1 cellular context compared by ENCODE assay signal in the genomic region with DNA sequence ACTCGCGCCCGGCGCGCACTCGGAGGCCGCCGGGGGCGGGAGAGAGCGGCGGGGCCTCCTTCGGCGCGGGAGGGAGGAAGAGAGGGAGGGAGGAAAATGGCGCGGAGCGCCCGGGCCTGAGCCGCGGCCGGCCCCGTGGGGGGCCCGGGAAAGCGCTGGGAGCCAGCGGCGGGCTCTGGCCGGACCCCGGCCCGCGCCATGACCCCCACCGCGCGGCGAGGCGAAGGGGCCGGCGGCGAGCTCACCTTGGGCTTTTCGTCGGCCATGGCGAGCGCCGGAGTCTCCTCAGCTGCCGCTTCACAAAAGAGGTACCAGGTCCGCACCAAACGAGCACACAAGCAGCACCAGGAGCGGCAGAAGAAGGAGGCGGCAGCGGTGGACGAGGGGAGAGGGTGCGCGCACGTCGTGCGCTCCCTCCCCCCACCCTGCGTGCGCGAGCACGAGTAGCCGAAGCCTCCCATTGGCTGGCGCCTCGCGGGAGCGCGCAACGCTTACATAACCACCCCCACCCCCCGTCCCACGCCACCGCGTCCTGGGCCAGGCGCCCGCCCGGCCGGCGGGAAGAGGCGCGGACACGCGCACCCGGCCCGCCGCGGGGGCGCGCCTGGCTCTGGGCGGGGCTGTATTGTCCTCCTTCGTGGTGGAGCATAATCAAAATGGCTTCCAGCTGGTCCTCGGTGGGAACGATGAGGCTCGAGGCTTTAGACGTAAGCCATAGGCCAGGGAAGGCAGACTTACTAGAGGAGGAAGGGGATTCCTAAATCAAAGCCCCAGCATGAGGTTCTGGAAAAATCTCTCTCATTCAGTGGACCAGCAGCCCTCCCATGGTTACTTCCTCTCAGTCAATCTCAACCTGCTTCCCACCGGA.
A peak's percentile ranks its signal among the peaks of the same experiment; 100 is the strongest.
TF ChIP-seq lines count a peak whose summit lies in the region.

A gene (minus strand): TSS at position 391 of the 868 bp plus-strand sequence. CDS start 125 bp downstream, at position 266.

TF ChIP-seq in K562, 482 proteins besides CTCF, POLR2A, EP300 and RAD21 (continued from another document and continues in another):
- no peak for TF ChIP-seq GABPB2 (CRISPR knock-in tag; conservative IDR thresholded peaks at IDR 0.05)
- TF ChIP-seq PURB (CRISPR knock-in tag; IDR thresholded peaks at IDR 0.05; ENCODE audit: low read depth): no peak
- peak; percentile 63; the same call in 1 of the 2 replicates for TF ChIP-seq E2F3 (CRISPR knock-in tag; IDR thresholded peaks at IDR 0.05)
- no peak for TF ChIP-seq ARNT (IDR thresholded peaks at IDR 0.05)
- peak; percentile 41 for TF ChIP-seq ASH1L (IDR thresholded peaks at IDR 0.05; ENCODE audit: borderline replicate concordance, low read depth, partially characterized antibody)
- TF ChIP-seq, protein P1, sequence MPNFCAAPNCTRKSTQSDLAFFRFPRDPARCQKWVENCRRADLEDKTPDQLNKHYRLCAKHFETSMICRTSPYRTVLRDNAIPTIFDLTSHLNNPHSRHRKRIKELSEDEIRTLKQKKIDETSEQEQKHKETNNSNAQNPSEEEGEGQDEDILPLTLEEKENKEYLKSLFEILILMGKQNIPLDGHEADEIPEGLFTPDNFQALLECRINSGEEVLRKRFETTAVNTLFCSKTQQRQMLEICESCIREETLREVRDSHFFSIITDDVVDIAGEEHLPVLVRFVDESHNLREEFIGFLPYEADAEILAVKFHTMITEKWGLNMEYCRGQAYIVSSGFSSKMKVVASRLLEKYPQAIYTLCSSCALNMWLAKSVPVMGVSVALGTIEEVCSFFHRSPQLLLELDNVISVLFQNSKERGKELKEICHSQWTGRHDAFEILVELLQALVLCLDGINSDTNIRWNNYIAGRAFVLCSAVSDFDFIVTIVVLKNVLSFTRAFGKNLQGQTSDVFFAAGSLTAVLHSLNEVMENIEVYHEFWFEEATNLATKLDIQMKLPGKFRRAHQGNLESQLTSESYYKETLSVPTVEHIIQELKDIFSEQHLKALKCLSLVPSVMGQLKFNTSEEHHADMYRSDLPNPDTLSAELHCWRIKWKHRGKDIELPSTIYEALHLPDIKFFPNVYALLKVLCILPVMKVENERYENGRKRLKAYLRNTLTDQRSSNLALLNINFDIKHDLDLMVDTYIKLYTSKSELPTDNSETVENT (CRISPR knock-in tag; IDR thresholded peaks at IDR 0.05): peak; percentile 5; the same call in 1 of the 2 replicates
- TF ChIP-seq SAFB (IDR thresholded peaks at IDR 0.05; ENCODE audit: borderline replicate concordance, low read depth, low read length): 0 out of 2 replicates have a peak, but pooled peaks have one; percentile 4
- TF ChIP-seq ETV6 (IDR thresholded peaks at IDR 0.05; ENCODE audit: borderline replicate concordance in 1 of 2, low read depth in 2 of 2, low read length in 1 of 2): no peak
- TF ChIP-seq ETV6 (CRISPR knock-in tag; IDR thresholded peaks at IDR 0.05; ENCODE audit: borderline replicate concordance): no peak
- no peak for TF ChIP-seq NFE2 (IDR thresholded peaks at IDR 0.05; ENCODE audit: low read depth)
- no peak for TF ChIP-seq EWSR1 (IDR thresholded peaks at IDR 0.05; ENCODE audit: borderline replicate concordance, low read depth, partially characterized antibody)
- no peak for TF ChIP-seq EZH2 (IDR thresholded peaks at IDR 0.05; ENCODE audit: borderline replicate concordance, low read depth, low read length)
- TF ChIP-seq POLR3G (IDR thresholded peaks at IDR 0.05; ENCODE audit: extremely low read depth, insufficient read length, insufficient replicate concordance): no peak
- TF ChIP-seq, protein P2, sequence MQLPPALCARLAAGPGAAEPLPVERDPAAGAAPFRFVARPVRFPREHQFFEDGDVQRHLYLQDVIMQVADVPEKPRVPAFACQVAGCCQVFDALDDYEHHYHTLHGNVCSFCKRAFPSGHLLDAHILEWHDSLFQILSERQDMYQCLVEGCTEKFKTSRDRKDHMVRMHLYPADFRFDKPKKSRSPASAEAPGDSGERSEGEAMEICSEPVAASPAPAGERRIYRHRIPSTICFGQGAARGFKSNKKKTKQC (CRISPR knock-in tag; IDR thresholded peaks at IDR 0.05): no peak
- no peak for TF ChIP-seq SREBF2 (CRISPR knock-in tag; IDR thresholded peaks at IDR 0.05)
- TF ChIP-seq RNF2 (IDR thresholded peaks at IDR 0.05): no peak
- no peak for TF ChIP-seq RAD51 (IDR thresholded peaks at IDR 0.05; ENCODE audit: borderline replicate concordance, low read depth)
- TF ChIP-seq ZFP30 (CRISPR knock-in tag; IDR thresholded peaks at IDR 0.05; ENCODE audit: borderline replicate concordance): no peak
- TF ChIP-seq, protein P3, sequence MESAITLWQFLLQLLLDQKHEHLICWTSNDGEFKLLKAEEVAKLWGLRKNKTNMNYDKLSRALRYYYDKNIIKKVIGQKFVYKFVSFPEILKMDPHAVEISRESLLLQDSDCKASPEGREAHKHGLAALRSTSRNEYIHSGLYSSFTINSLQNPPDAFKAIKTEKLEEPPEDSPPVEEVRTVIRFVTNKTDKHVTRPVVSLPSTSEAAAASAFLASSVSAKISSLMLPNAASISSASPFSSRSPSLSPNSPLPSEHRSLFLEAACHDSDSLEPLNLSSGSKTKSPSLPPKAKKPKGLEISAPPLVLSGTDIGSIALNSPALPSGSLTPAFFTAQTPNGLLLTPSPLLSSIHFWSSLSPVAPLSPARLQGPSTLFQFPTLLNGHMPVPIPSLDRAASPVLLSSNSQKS (CRISPR knock-in tag; IDR thresholded peaks at IDR 0.05): no peak
- TF ChIP-seq, protein P4, sequence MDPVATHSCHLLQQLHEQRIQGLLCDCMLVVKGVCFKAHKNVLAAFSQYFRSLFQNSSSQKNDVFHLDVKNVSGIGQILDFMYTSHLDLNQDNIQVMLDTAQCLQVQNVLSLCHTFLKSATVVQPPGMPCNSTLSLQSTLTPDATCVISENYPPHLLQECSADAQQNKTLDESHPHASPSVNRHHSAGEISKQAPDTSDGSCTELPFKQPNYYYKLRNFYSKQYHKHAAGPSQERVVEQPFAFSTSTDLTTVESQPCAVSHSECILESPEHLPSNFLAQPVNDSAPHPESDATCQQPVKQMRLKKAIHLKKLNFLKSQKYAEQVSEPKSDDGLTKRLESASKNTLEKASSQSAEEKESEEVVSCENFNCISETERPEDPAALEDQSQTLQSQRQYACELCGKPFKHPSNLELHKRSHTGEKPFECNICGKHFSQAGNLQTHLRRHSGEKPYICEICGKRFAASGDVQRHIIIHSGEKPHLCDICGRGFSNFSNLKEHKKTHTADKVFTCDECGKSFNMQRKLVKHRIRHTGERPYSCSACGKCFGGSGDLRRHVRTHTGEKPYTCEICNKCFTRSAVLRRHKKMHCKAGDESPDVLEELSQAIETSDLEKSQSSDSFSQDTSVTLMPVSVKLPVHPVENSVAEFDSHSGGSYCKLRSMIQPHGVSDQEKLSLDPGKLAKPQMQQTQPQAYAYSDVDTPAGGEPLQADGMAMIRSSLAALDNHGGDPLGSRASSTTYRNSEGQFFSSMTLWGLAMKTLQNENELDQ (CRISPR knock-in tag; IDR thresholded peaks at IDR 0.05; ENCODE audit: borderline replicate concordance): no peak
- TF ChIP-seq FOXK1 (CRISPR knock-in tag; IDR thresholded peaks at IDR 0.05; ENCODE audit: borderline replicate concordance): no peak
- no peak for TF ChIP-seq HDAC1 (IDR thresholded peaks at IDR 0.05)
- TF ChIP-seq TFAM (CRISPR knock-in tag; conservative IDR thresholded peaks at IDR 0.05): no peak
- TF ChIP-seq HDAC8 (tag; IDR thresholded peaks at IDR 0.05): peak; percentile 82
- TF ChIP-seq, protein P5, sequence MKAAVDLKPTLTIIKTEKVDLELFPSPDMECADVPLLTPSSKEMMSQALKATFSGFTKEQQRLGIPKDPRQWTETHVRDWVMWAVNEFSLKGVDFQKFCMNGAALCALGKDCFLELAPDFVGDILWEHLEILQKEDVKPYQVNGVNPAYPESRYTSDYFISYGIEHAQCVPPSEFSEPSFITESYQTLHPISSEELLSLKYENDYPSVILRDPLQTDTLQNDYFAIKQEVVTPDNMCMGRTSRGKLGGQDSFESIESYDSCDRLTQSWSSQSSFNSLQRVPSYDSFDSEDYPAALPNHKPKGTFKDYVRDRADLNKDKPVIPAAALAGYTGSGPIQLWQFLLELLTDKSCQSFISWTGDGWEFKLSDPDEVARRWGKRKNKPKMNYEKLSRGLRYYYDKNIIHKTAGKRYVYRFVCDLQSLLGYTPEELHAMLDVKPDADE (conservative IDR thresholded peaks at IDR 0.05; ENCODE audit: control insufficient read depth, low read depth, low read length): peak; percentile 45
- TF ChIP-seq, protein P6, sequence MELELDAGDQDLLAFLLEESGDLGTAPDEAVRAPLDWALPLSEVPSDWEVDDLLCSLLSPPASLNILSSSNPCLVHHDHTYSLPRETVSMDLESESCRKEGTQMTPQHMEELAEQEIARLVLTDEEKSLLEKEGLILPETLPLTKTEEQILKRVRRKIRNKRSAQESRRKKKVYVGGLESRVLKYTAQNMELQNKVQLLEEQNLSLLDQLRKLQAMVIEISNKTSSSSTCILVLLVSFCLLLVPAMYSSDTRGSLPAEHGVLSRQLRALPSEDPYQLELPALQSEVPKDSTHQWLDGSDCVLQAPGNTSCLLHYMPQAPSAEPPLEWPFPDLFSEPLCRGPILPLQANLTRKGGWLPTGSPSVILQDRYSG (tag; conservative IDR thresholded peaks at IDR 0.05; ENCODE audit: low read depth): no peak; the same call in none of the 2 replicates
- TF ChIP-seq CBX1 (IDR thresholded peaks at IDR 0.05; ENCODE audit: low read depth): no peak
- no peak for TF ChIP-seq ZSCAN32 (CRISPR knock-in tag; IDR thresholded peaks at IDR 0.05)
- TF ChIP-seq, protein P7, sequence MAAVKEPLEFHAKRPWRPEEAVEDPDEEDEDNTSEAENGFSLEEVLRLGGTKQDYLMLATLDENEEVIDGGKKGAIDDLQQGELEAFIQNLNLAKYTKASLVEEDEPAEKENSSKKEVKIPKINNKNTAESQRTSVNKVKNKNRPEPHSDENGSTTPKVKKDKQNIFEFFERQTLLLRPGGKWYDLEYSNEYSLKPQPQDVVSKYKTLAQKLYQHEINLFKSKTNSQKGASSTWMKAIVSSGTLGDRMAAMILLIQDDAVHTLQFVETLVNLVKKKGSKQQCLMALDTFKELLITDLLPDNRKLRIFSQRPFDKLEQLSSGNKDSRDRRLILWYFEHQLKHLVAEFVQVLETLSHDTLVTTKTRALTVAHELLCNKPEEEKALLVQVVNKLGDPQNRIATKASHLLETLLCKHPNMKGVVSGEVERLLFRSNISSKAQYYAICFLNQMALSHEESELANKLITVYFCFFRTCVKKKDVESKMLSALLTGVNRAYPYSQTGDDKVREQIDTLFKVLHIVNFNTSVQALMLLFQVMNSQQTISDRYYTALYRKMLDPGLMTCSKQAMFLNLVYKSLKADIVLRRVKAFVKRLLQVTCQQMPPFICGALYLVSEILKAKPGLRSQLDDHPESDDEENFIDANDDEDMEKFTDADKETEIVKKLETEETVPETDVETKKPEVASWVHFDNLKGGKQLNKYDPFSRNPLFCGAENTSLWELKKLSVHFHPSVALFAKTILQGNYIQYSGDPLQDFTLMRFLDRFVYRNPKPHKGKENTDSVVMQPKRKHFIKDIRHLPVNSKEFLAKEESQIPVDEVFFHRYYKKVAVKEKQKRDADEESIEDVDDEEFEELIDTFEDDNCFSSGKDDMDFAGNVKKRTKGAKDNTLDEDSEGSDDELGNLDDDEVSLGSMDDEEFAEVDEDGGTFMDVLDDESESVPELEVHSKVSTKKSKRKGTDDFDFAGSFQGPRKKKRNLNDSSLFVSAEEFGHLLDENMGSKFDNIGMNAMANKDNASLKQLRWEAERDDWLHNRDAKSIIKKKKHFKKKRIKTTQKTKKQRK (IDR thresholded peaks at IDR 0.05; ENCODE audit: borderline replicate concordance, low read depth, low read length): no peak
- no peak for TF ChIP-seq ZNF224 (CRISPR knock-in tag; IDR thresholded peaks at IDR 0.05)
- no peak for TF ChIP-seq BMI1 (IDR thresholded peaks at IDR 0.05; ENCODE audit: low read length)
- TF ChIP-seq, protein P8, sequence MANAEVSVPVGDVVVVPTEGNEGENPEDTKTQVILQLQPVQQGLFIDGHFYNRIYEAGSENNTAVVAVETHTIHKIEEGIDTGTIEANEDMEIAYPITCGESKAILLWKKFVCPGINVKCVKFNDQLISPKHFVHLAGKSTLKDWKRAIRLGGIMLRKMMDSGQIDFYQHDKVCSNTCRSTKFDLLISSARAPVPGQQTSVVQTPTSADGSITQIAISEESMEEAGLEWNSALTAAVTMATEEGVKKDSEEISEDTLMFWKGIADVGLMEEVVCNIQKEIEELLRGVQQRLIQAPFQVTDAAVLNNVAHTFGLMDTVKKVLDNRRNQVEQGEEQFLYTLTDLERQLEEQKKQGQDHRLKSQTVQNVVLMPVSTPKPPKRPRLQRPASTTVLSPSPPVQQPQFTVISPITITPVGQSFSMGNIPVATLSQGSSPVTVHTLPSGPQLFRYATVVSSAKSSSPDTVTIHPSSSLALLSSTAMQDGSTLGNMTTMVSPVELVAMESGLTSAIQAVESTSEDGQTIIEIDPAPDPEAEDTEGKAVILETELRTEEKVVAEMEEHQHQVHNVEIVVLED (CRISPR knock-in tag; IDR thresholded peaks at IDR 0.05): peak; percentile 98
- peak; percentile 67; the same call in 1 of the 2 replicates for TF ChIP-seq MECOM (CRISPR knock-in tag; IDR thresholded peaks at IDR 0.05)
- TF ChIP-seq ZNF212 (CRISPR knock-in tag; IDR thresholded peaks at IDR 0.05): no peak
- no peak for TF ChIP-seq TAF15 (IDR thresholded peaks at IDR 0.05; ENCODE audit: low read depth, low read length)
- TF ChIP-seq, protein P9, sequence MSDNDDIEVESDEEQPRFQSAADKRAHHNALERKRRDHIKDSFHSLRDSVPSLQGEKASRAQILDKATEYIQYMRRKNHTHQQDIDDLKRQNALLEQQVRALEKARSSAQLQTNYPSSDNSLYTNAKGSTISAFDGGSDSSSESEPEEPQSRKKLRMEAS (CRISPR knock-in tag; IDR thresholded peaks at IDR 0.05): peak; percentile 41; the same call in 1 of the 2 replicates
- TF ChIP-seq STAG1 (CRISPR knock-in tag; IDR thresholded peaks at IDR 0.05; ENCODE audit: borderline replicate concordance): no peak
- TF ChIP-seq, protein P10, sequence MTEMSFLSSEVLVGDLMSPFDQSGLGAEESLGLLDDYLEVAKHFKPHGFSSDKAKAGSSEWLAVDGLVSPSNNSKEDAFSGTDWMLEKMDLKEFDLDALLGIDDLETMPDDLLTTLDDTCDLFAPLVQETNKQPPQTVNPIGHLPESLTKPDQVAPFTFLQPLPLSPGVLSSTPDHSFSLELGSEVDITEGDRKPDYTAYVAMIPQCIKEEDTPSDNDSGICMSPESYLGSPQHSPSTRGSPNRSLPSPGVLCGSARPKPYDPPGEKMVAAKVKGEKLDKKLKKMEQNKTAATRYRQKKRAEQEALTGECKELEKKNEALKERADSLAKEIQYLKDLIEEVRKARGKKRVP (CRISPR knock-in tag; IDR thresholded peaks at IDR 0.05): no peak; the same call in 1 of the 2 replicates
- no peak for TF ChIP-seq TSC22D4 (tag; IDR thresholded peaks at IDR 0.05)
- TF ChIP-seq GTF2A2 (tag; IDR thresholded peaks at IDR 0.05): no peak
- TF ChIP-seq ZKSCAN3 (CRISPR knock-in tag; IDR thresholded peaks at IDR 0.05): no peak
